In the genomic region with DNA sequence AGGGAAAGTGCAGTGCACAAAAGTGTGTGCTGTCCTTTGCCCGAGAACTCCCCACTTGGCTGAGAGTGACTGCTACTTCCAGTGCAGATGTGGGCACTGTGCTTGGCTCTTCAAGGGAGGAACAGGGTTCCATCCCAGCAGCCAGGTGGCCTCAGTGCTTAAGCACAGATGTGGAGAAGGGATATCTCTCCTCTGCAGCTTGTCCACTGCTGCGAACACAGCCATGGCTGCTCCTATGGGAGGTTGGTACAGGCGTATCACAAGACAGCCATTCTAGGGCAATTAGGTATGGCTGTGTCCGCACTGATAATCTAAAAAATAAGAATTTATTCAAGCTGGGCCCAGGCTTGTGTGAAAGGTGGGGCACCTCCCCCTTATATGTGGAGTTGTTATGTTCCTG, we compare ENCODE assay signal across 14 cellular contexts.
A peak's percentile ranks its signal among the peaks of the same experiment; 100 is the strongest.
DNase-seq lines count a peak whose midpoint lies in the region; FAIRE-seq and TF ChIP-seq lines count a peak whose summit lies in the region.
"Had no signal": no experiment of that assay in that cellular context is flagged by ENCODE, and none has a peak within 500 bp of the region (broad histone marks: within the 10 kb centered on the region; RNA-seq: fewer than 3 reads in every experiment).

No MANE protein-coding gene starts in this region.

- H2BK12ac ChIP-seq in H1 (ENCODE audit: low read depth, low read length) = peak overlapping the region; percentile 44; the same call in 1 of the 2 replicates

- no peak overlapping the region for H2BK15ac ChIP-seq in H1 (ENCODE audit: low read length)

- H3K56ac ChIP-seq in H1 (replicated peaks; ENCODE audit: insufficient read length, low read depth, low read length) = no peak overlapping the region

- peak overlapping the region; percentile 22; the same call in 1 of the 2 replicates for H2BK5ac ChIP-seq in H1 (ENCODE audit: low read depth, low read length)

- no peak overlapping the region for H3K9ac ChIP-seq in KMS-11
- no peak overlapping the region for H3K9ac ChIP-seq in H1 (replicated peaks in 1 of 4; ENCODE audit: extremely low read depth in 1 of 4, low read depth in 3 of 4, low read length in 3 of 4)

- H3K4me3 Mint-ChIP-seq in activated T-cell treated with anti-CD3 and anti-CD28 coated beads, Interleukin-2, amount 50 U/mL, for 24 hours = no peak overlapping the region
- H3K4me3 Mint-ChIP-seq: activated naive CD4-positive, alpha-beta T cell treated with anti-CD3 and anti-CD28 coated beads, Interleukin-2, amount 10 ng/mL, durations not matched to agents 7 days and 5 days; dendritic cell treated with granulocyte-macrophage colony-stimulating factor and Interleukin-4, amounts not matched to agents 40 ng/mL and 50 ng/mL, for 4 days; T-helper 2 cell treated with Interferon-gamma antibody and Interleukin-4, amounts not matched to agents 5 μg/mL and 100 μg/mL, for 36 hours had no signal

- no peaks in the 10 kb centered on the region for H3K27me3 Mint-ChIP-seq in activated T-cell treated with anti-CD3 and anti-CD28 coated beads, Interleukin-2, amount 50 U/mL, for 24 hours
- H3K27me3 Mint-ChIP-seq: activated naive CD4-positive, alpha-beta T cell treated with anti-CD3 and anti-CD28 coated beads, Interleukin-2, amount 10 ng/mL, durations not matched to agents 7 days and 5 days; dendritic cell treated with granulocyte-macrophage colony-stimulating factor and Interleukin-4, amounts not matched to agents 40 ng/mL and 50 ng/mL, for 4 days had no signal

- no peaks in the 10 kb centered on the region for H3K79me1 ChIP-seq in H1 (ENCODE audit: low read depth, low read length)

- H2BK120ac ChIP-seq in H1 (replicated peaks; ENCODE audit: low read depth, low read length) = no peak overlapping the region

- no peak overlapping the region for H3K4ac ChIP-seq in H1 (replicated peaks; ENCODE audit: insufficient read length, low read depth, low read length)

- no peaks in the 10 kb centered on the region for H3K9me3 Mint-ChIP-seq in activated T-cell treated with anti-CD3 and anti-CD28 coated beads, Interleukin-2, amount 50 U/mL, for 24 hours
- H3K9me3 Mint-ChIP-seq: dendritic cell treated with granulocyte-macrophage colony-stimulating factor and Interleukin-4, amounts not matched to agents 40 ng/mL and 50 ng/mL, for 4 days had no signal

- no peaks in the 10 kb centered on the region for H3K27me3 ChIP-seq in KMS-11 (ENCODE audit: insufficient read depth, low read depth)
- H3K27me3 ChIP-seq in H1 (replicated peaks in 1 of 4; ENCODE audit: control insufficient read depth in 3 of 4, extremely low read depth in 1 of 4, insufficient read depth in 3 of 4, low read length in 3 of 4) = no peaks in the 10 kb centered on the region
- no peaks in the 10 kb centered on the region for H3K27me3 ChIP-seq in thymus (ENCODE audit: control insufficient read depth, insufficient read depth)
- no peaks in the 10 kb centered on the region for H3K27me3 ChIP-seq in spleen (replicated peaks in 1 of 7)

- peak overlapping the region; percentile 22 for H3K27ac Mint-ChIP-seq in activated T-cell treated with anti-CD3 and anti-CD28 coated beads, Interleukin-2, amount 50 U/mL, for 24 hours
- H3K27ac Mint-ChIP-seq: activated naive CD4-positive, alpha-beta T cell treated with anti-CD3 and anti-CD28 coated beads, Interleukin-2, amount 10 ng/mL, durations not matched to agents 7 days and 5 days; dendritic cell treated with granulocyte-macrophage colony-stimulating factor and Interleukin-4, amounts not matched to agents 40 ng/mL and 50 ng/mL, for 4 days had no signal

- TF ChIP-seq CTCF in KMS-11 (conservative IDR thresholded peaks at IDR 0.05; ENCODE audit: low read depth, low read length) = no peak
- no peak for TF ChIP-seq CTCF in H1 (IDR thresholded peaks at IDR 0.05; ENCODE audit: control extremely low read depth in 1 of 3, insufficient read depth in 1 of 3, low read depth in 1 of 3, low read length in 3 of 3)
- no peak for TF ChIP-seq CTCF in spleen (IDR thresholded peaks at IDR 0.05 in 8 of 11, conservative IDR thresholded peaks at IDR 0.05 in 3 of 11)

- peaks cover 17% of the 10 kb centered on the region for H3K36me3 Mint-ChIP-seq in activated T-cell treated with anti-CD3 and anti-CD28 coated beads, Interleukin-2, amount 50 U/mL, for 24 hours (ENCODE audit: low read depth)

- H2AFZ ChIP-seq in KMS-11 (ENCODE audit: low read depth) (no peak overlapping the region), H1 (ENCODE audit: low read length) (no peak overlapping the region)

- H4K8ac ChIP-seq in H1 (ENCODE audit: extremely low read depth, insufficient read depth, low read length) = peak overlapping the region; percentile 36; the same call in 1 of the 2 replicates

- CTCF ChIA-PET in H1 (lab: Charles Lee; ENCODE audit: partially characterized antibody) = interaction anchor here (0.6 to 3.0 kb wide), 52 partner anchors 11 to 611 kb away, joined by 3 to 22 read pairs (median 4); a partner anchor contains a TSS

- H3K18ac ChIP-seq in H1 (ENCODE audit: extremely low read depth, low read length) = no peak overlapping the region

- H3K4me3 ChIP-seq in KMS-11 (IDR thresholded peaks at IDR 0.05; ENCODE audit: insufficient read depth, low read depth, low read length) = no peak overlapping the region
- no peak overlapping the region for H3K4me3 ChIP-seq in H1 (ENCODE audit: extremely low read depth in 1 of 4, insufficient read depth in 2 of 4, low read depth in 3 of 4, low read length in 4 of 4)
- no peak overlapping the region for H3K4me3 ChIP-seq in thymus (ENCODE audit: low read length)
- H3K4me3 ChIP-seq in spleen = no peak overlapping the region

- H2BK20ac ChIP-seq in H1 (ENCODE audit: low read length) = no peak overlapping the region

- POLR2A ChIA-PET in H1 (lab: Charles Lee; ENCODE audit: partially characterized antibody) = interaction anchor here (1.2 kb wide), 1 partner anchor 17 kb away, joined by 3 read pairs; no protein-coding TSS in a partner anchor

- H3K14ac ChIP-seq in H1 (ENCODE audit: insufficient read length) = no peak overlapping the region

- H3K27ac ChIP-seq in KMS-11 (peak overlapping the region; percentile 21; the same call in 1 of the 2 replicates), H1 (ENCODE audit: low read depth, low read length) (no peak overlapping the region), thymus (ENCODE audit: low read depth) (peak overlapping the region; percentile 43), spleen (peak overlapping the region in 3 of 8 donors; percentile 5 to 58 (median 26))

- H3K23me2 ChIP-seq in H1 (ENCODE audit: low read depth, low read length) = no peaks in the 10 kb centered on the region

- no peak for TF ChIP-seq EP300 in H1 (IDR thresholded peaks at IDR 0.05; ENCODE audit: borderline replicate concordance in 1 of 2, low read depth in 2 of 2, low read length in 2 of 2)

- no peak overlapping the region for H4K91ac ChIP-seq in H1 (replicated peaks; ENCODE audit: insufficient read length, low read length)

- H3K36me3 ChIP-seq in KMS-11 (ENCODE audit: insufficient read depth) (peaks cover 13% of the 10 kb centered on the region; the same call in 1 of the 2 replicates), H1 (ENCODE audit: control insufficient read depth in 2 of 4, insufficient read depth in 4 of 4, low read length in 3 of 4) (no peaks in the 10 kb centered on the region), thymus (ENCODE audit: control insufficient read depth, insufficient read depth) (peaks cover 24% of the 10 kb centered on the region), spleen (peaks cover 0 to 28% (median 2%) of the 10 kb centered on the region in 6 donors)

- DNase-seq in activated T-cell treated with anti-CD3 and anti-CD28 coated beads, Interleukin-2, amount 50 U/mL, for 24 hours = no peak
- DNase-seq in activated T-cell treated with anti-CD3 and anti-CD28 coated beads, Interleukin-2, amount 50 U/mL, for 1 hour = no peak
- DNase-seq in H1 (ENCODE audit: low read depth in 1 of 2, low spot score in 2 of 2) (peak in 1 of 2 experiments; percentile 47), spleen (no peak), DMS114 treated with DMSO at 0.1 percent for 48 hours (lab: John Stamatoyannopoulos, UW; ENCODE audit: unreplicated experiment) (no peak)
- DNase-seq in effector CD4-positive, alpha-beta T cell = no peak
- DNase-seq: activated CD4-positive, alpha-beta T cell treated with anti-CD3 and anti-CD28 coated beads for 4 hours; activated naive CD4-positive, alpha-beta T cell treated with anti-CD3 and anti-CD28 coated beads, Interleukin-2, amount 10 ng/mL, durations not matched to agents 7 days and 5 days; NCI-H1417 treated with DMSO at 0.1 percent for 48 hours; retina had no signal

- no peak overlapping the region for H4K5ac ChIP-seq in H1 (ENCODE audit: insufficient read length, low read depth, low read length)

- H3K79me2 ChIP-seq in KMS-11 (ENCODE audit: insufficient read depth, low read depth) (0 out of 2 replicates have a peak, but pooled peaks cover 11% of the 10 kb centered on the region), H1 (ENCODE audit: control insufficient read depth in 1 of 2, insufficient read depth in 2 of 2, low read length in 2 of 2) (no peaks in the 10 kb centered on the region)

- H4K20me1 ChIP-seq in KMS-11 (ENCODE audit: insufficient read depth) = no peaks in the 10 kb centered on the region
- no peaks in the 10 kb centered on the region for H4K20me1 ChIP-seq in H1 (replicated peaks in 1 of 2; ENCODE audit: control insufficient read depth in 1 of 2, insufficient read depth in 2 of 2, low read length in 2 of 2)

- no peak overlapping the region for H3K23ac ChIP-seq in H1 (ENCODE audit: insufficient read length)

- peak overlapping the region; percentile 13; the same call in 1 of the 2 replicates for H3K4me2 ChIP-seq in KMS-11
- H3K4me2 ChIP-seq in H1 (ENCODE audit: insufficient read depth in 1 of 2, low read depth in 2 of 2, low read length in 2 of 2) = no peak overlapping the region

- H2AK5ac ChIP-seq in H1 (ENCODE audit: low read depth, low read length) = no peak overlapping the region

- 95% methylated on average over 4 of the region's 4 CpGs; no CpG with 5 or more reads in 1 of the 2 experiments for WGBS in H1 (ENCODE audit: extremely low coverage in 1 of 2, insufficient coverage in 1 of 2, insufficient read length in 1 of 2, insufficient replicate concordance in 2 of 2, low coverage in 1 of 2, low lambda C conversion rate in 2 of 2, missing lambda C conversion rate in 1 of 2), 2 experiments
- 99% methylated on average over 4 of the region's 4 CpGs for WGBS in thymus
- 94 to 100% (median 98%) methylated on average over 3 to 4 of the region's 4 CpGs for WGBS in spleen, 5 donors

- FAIRE-seq in H1 (lab: Jason Lieb, UNC) = no peak

- peaks cover 48% of the 10 kb centered on the region for H3K4me1 ChIP-seq in KMS-11 (ENCODE audit: low read depth, poor library complexity, severe bottlenecking)
- peaks cover 0 to 2% (median 0%) of the 10 kb centered on the region in 4 experiments; a peak in 3 of 7 replicates for H3K4me1 ChIP-seq in H1 (replicated peaks in 1 of 4; ENCODE audit: control insufficient read depth in 3 of 4, insufficient read depth in 4 of 4, low read length in 3 of 4)
- peaks cover 10% of the 10 kb centered on the region for H3K4me1 ChIP-seq in thymus (ENCODE audit: control insufficient read depth, insufficient read depth, low read length)
- peaks cover 0 to 14% (median 0%) of the 10 kb centered on the region in 6 donors for H3K4me1 ChIP-seq in spleen

- H3K9me3 ChIP-seq in H1 (ENCODE audit: insufficient read depth in 2 of 2, low read depth in 1 of 2, low read length in 1 of 2) = no peaks in the 10 kb centered on the region
- peaks cover 7% of the 10 kb centered on the region for H3K9me3 ChIP-seq in thymus (ENCODE audit: control insufficient read depth)
- peaks cover 0 to 18% (median 12%) of the 10 kb centered on the region in 8 donors for H3K9me3 ChIP-seq in spleen

- TF ChIP-seq POLR2A in H1 (IDR thresholded peaks at IDR 0.05; ENCODE audit: control extremely low read depth in 1 of 2, low read depth in 2 of 2, low read length in 2 of 2) (no peak), spleen (IDR thresholded peaks at IDR 0.05) (no peak)

- intact Hi-C loops in spleen (cut with DNase I; ENCODE audit: low total_unique reads) = no loop called here

- peak in 1 of 2 experiments; percentile 13; a peak in 1 of 4 replicates for TF ChIP-seq RAD21 in H1 (IDR thresholded peaks at IDR 0.05 in 1 of 2, conservative IDR thresholded peaks at IDR 0.05 in 1 of 2; ENCODE audit: low read depth in 2 of 2, low read length in 2 of 2)

- H3K4me1 Mint-ChIP-seq in activated T-cell treated with anti-CD3 and anti-CD28 coated beads, Interleukin-2, amount 50 U/mL, for 24 hours (ENCODE audit: low read depth) = peaks cover 24% of the 10 kb centered on the region
